In the genomic region with DNA sequence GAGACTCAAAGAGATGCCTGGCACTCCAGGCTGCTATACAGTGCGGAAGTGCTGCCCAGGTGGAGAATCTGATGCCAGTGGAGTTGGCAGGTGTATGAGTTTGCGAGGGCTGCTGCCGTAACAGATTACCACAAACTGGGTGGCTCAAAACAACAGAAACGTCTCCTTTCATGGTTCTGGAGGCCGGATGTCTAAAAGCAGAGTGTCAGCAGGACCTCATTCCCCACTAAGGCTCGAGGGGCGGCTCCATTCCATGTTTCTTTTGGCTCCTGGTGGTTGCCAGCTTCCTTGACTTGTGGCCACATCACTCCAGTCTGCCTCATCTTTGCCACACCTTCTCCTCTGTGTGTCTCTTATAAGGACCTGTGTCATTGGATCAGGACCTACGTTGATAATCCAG, we compare ENCODE assay signal across 19 cellular contexts. TPM values are rescaled to one million over a fixed set of nuclear protein-coding genes. Genes with fewer than 3 reads are reported as not detected.
DNase-seq lines count a peak whose midpoint lies in the region; ATAC-seq and TF ChIP-seq lines count a peak whose summit lies in the region.
"Had no signal": no experiment of that assay in that cellular context is flagged by ENCODE, and none has a peak within 500 bp of the region (broad histone marks: within the 10 kb centered on the region; RNA-seq: fewer than 3 reads in every experiment).

No MANE protein-coding gene starts in this region.

- H3K9me3 Mint-ChIP-seq in activated CD8-positive, alpha-beta T cell treated with anti-CD3 and anti-CD28 coated beads for 36 hours, result no peaks in the 10 kb centered on the region
- H3K9me3 Mint-ChIP-seq in activated CD8-positive, alpha-beta T cell treated with anti-CD3 and anti-CD28 coated beads, Interleukin-2, amount 10 ng/mL, durations not matched to agents 7 days and 5 days (ENCODE audit: insufficient read depth), result no peaks in the 10 kb centered on the region
- H3K9me3 Mint-ChIP-seq in CD4-positive, alpha-beta T cell, result no peaks in the 10 kb centered on the region
- no peaks in the 10 kb centered on the region for H3K9me3 Mint-ChIP-seq in activated CD4-positive, alpha-beta memory T cell treated with anti-CD3 and anti-CD28 coated beads for 36 hours
- H3K9me3 Mint-ChIP-seq: type B pancreatic cell had no signal

- H3K27ac Mint-ChIP-seq in activated CD8-positive, alpha-beta T cell treated with anti-CD3 and anti-CD28 coated beads for 36 hours, result peak overlapping the region; percentile 58
- no peak overlapping the region for H3K27ac Mint-ChIP-seq in activated CD8-positive, alpha-beta T cell treated with anti-CD3 and anti-CD28 coated beads, Interleukin-2, amount 10 ng/mL, durations not matched to agents 7 days and 5 days
- H3K27ac Mint-ChIP-seq in CD4-positive, alpha-beta T cell, result peak overlapping the region; percentile 77
- H3K27ac Mint-ChIP-seq in activated CD4-positive, alpha-beta memory T cell treated with anti-CD3 and anti-CD28 coated beads for 36 hours, result peak overlapping the region; percentile 30
- H3K27ac Mint-ChIP-seq: type B pancreatic cell had no signal

- H3K27me3 Mint-ChIP-seq in activated CD8-positive, alpha-beta T cell treated with anti-CD3 and anti-CD28 coated beads for 36 hours, result no peaks in the 10 kb centered on the region
- no peaks in the 10 kb centered on the region for H3K27me3 Mint-ChIP-seq in activated CD8-positive, alpha-beta T cell treated with anti-CD3 and anti-CD28 coated beads, Interleukin-2, amount 10 ng/mL, durations not matched to agents 7 days and 5 days (ENCODE audit: low read depth)
- no peaks in the 10 kb centered on the region for H3K27me3 Mint-ChIP-seq in CD4-positive, alpha-beta T cell
- no peaks in the 10 kb centered on the region for H3K27me3 Mint-ChIP-seq in activated CD4-positive, alpha-beta memory T cell treated with anti-CD3 and anti-CD28 coated beads for 36 hours

- POLR2A ChIA-PET in activated CD8-positive, alpha-beta T cell treated with anti-CD3 and anti-CD28 coated beads for 36 hours (lab: Charles Lee), result interaction anchor here (1.0 kb wide), 1 partner anchor 17 kb away, joined by 4 read pairs; no protein-coding TSS in a partner anchor
- POLR2A ChIA-PET in activated CD8-positive, alpha-beta T cell treated with anti-CD3 and anti-CD28 coated beads, Interleukin-2, amount 10 ng/mL, durations not matched to agents 7 days and 5 days (lab: Charles Lee), result interaction anchor here (0.6 kb wide), 1 partner anchor 116 kb away, joined by 3 read pairs; no protein-coding TSS in a partner anchor
- POLR2A ChIA-PET in CD4-positive, alpha-beta T cell (lab: Charles Lee), result no interaction called here
- POLR2A ChIA-PET in activated CD4-positive, alpha-beta memory T cell treated with anti-CD3 and anti-CD28 coated beads for 36 hours (lab: Charles Lee), result no interaction called here

- intact Hi-C loops in activated CD8-positive, alpha-beta T cell treated with anti-CD3 and anti-CD28 coated beads for 36 hours (cut with micrococcal nuclease), result no loop called here
- intact Hi-C loops in CD4-positive, alpha-beta T cell (cut with DNase I, micrococcal nuclease), result loop anchor here in 1 of 2 experiments (5.0 kb wide), 1 partner anchor 37 kb away; no protein-coding TSS in a partner anchor
- intact Hi-C loops in activated CD4-positive, alpha-beta memory T cell treated with anti-CD3 and anti-CD28 coated beads for 36 hours (cut with micrococcal nuclease), result no loop called here

- no peak for DNase-seq in activated CD8-positive, alpha-beta T cell treated with anti-CD3 and anti-CD28 coated beads for 36 hours
- no peak for DNase-seq in activated CD8-positive, alpha-beta T cell treated with anti-CD3 and anti-CD28 coated beads, Interleukin-2, amount 10 ng/mL, durations not matched to agents 7 days and 5 days
- no peak for DNase-seq in CD4-positive, alpha-beta T cell
- DNase-seq in activated CD4-positive, alpha-beta memory T cell treated with anti-CD3 and anti-CD28 coated beads for 36 hours, result peak; percentile 4
- DNase-seq in mesenteric fat pad (ENCODE audit: low spot score) (peak; percentile 41), NCI-H2227 (lab: John Stamatoyannopoulos, UW; ENCODE audit: unreplicated experiment) (no peak), retina (no peak), HCEC 1CT (no peak)
- DNase-seq: activated CD4-positive, alpha-beta T cell treated with anti-CD3 and anti-CD28 coated beads for 1 hour; Calu3; dermis blood vessel endothelial cell; DMS79 treated with DMSO at 0.1 percent for 48 hours; NCI-H2029; NCI-H526 treated with DMSO at 0.1 percent for 48 hours; SJCRH30 had no signal

- no peaks in the 10 kb centered on the region for H3K9me3 ChIP-seq in CD4-positive, alpha-beta T cell (ENCODE audit: control insufficient read depth, low read length)
- H3K9me3 ChIP-seq: HAP-1, Peyer's patch, SJCRH30 had no signal

- H3K27ac ChIP-seq in CD4-positive, alpha-beta T cell (ENCODE audit: low read depth, low read length), result no peak overlapping the region
- H3K27ac ChIP-seq: Peyer's patch had no signal

- CTCF ChIA-PET in activated CD8-positive, alpha-beta T cell treated with anti-CD3 and anti-CD28 coated beads for 36 hours (lab: Charles Lee), result interaction anchor here (1.0 to 1.6 kb wide), 3 partner anchors 8 to 40 kb away, joined by 3 to 4 read pairs (median 3); no protein-coding TSS in a partner anchor
- CTCF ChIA-PET in activated CD8-positive, alpha-beta T cell treated with anti-CD3 and anti-CD28 coated beads, Interleukin-2, amount 10 ng/mL, durations not matched to agents 7 days and 5 days (lab: Charles Lee), result interaction anchor here (14.2 kb wide), 1 partner anchor 38 kb away, joined by 334 read pairs; no protein-coding TSS in a partner anchor
- CTCF ChIA-PET in CD4-positive, alpha-beta T cell (lab: Charles Lee), result interaction anchor here (3.7 to 6.3 kb wide), 2 partner anchors 38 to 47 kb away, joined by 25 to 76 read pairs; no protein-coding TSS in a partner anchor
- CTCF ChIA-PET in activated CD4-positive, alpha-beta memory T cell treated with anti-CD3 and anti-CD28 coated beads for 36 hours (lab: Charles Lee), result no interaction called here

- peaks cover 93% of the 10 kb centered on the region for H3K4me1 Mint-ChIP-seq in activated CD8-positive, alpha-beta T cell treated with anti-CD3 and anti-CD28 coated beads for 36 hours (ENCODE audit: low read depth)
- peaks cover 94% of the 10 kb centered on the region for H3K4me1 Mint-ChIP-seq in activated CD8-positive, alpha-beta T cell treated with anti-CD3 and anti-CD28 coated beads, Interleukin-2, amount 10 ng/mL, durations not matched to agents 7 days and 5 days (ENCODE audit: low read depth)
- H3K4me1 Mint-ChIP-seq in CD4-positive, alpha-beta T cell (ENCODE audit: low read depth), result peaks cover 87% of the 10 kb centered on the region
- peaks cover 91% of the 10 kb centered on the region for H3K4me1 Mint-ChIP-seq in activated CD4-positive, alpha-beta memory T cell treated with anti-CD3 and anti-CD28 coated beads for 36 hours (ENCODE audit: low read depth)

- no peak for ATAC-seq in activated CD8-positive, alpha-beta T cell treated with anti-CD3 and anti-CD28 coated beads for 36 hours
- no peak for ATAC-seq in activated CD8-positive, alpha-beta T cell treated with anti-CD3 and anti-CD28 coated beads, Interleukin-2, amount 10 ng/mL, durations not matched to agents 7 days and 5 days
- ATAC-seq in CD4-positive, alpha-beta T cell (ENCODE audit: poor library complexity), result no peak

- H3K4me3 Mint-ChIP-seq in activated CD8-positive, alpha-beta T cell treated with anti-CD3 and anti-CD28 coated beads for 36 hours, result no peak overlapping the region
- no peak overlapping the region for H3K4me3 Mint-ChIP-seq in activated CD8-positive, alpha-beta T cell treated with anti-CD3 and anti-CD28 coated beads, Interleukin-2, amount 10 ng/mL, durations not matched to agents 7 days and 5 days
- H3K4me3 Mint-ChIP-seq in CD4-positive, alpha-beta T cell, result no peak overlapping the region
- H3K4me3 Mint-ChIP-seq in activated CD4-positive, alpha-beta memory T cell treated with anti-CD3 and anti-CD28 coated beads for 36 hours, result no peak overlapping the region
- H3K4me3 Mint-ChIP-seq: type B pancreatic cell had no signal

- TF ChIP-seq CTCF in activated CD8-positive, alpha-beta T cell treated with anti-CD3 and anti-CD28 coated beads for 36 hours (IDR thresholded peaks at IDR 0.05), result no peak
- TF ChIP-seq CTCF in CD4-positive, alpha-beta T cell (IDR thresholded peaks at IDR 0.05), result no peak

- H3K36me3 Mint-ChIP-seq in activated CD8-positive, alpha-beta T cell treated with anti-CD3 and anti-CD28 coated beads for 36 hours (ENCODE audit: low read depth), result peaks cover 69% of the 10 kb centered on the region
- peaks cover 82% of the 10 kb centered on the region for H3K36me3 Mint-ChIP-seq in activated CD8-positive, alpha-beta T cell treated with anti-CD3 and anti-CD28 coated beads, Interleukin-2, amount 10 ng/mL, durations not matched to agents 7 days and 5 days (ENCODE audit: low read depth)
- peaks cover 78% of the 10 kb centered on the region for H3K36me3 Mint-ChIP-seq in CD4-positive, alpha-beta T cell (ENCODE audit: low read depth)
- H3K36me3 Mint-ChIP-seq in activated CD4-positive, alpha-beta memory T cell treated with anti-CD3 and anti-CD28 coated beads for 36 hours, result peaks cover 25% of the 10 kb centered on the region
- H3K36me3 Mint-ChIP-seq: type B pancreatic cell had no signal

- no peaks in the 10 kb centered on the region for H3K27me3 ChIP-seq in CD4-positive, alpha-beta T cell (ENCODE audit: control insufficient read depth, insufficient read depth, low read length)
- H3K27me3 ChIP-seq: Peyer's patch, SJCRH30 had no signal

RNA-seq across cellular contexts. Expression of a gene that starts 10.0 kb away (rescaled TPM):
- 10 to 100 TPM; 66.4 to 67.9 TPM for total RNA-seq in activated CD8-positive, alpha-beta T cell treated with anti-CD3 and anti-CD28 coated beads for 36 hours
- 100 to 1,000 TPM; 143 to 145 TPM for total RNA-seq in activated CD8-positive, alpha-beta T cell treated with anti-CD3 and anti-CD28 coated beads, Interleukin-2, amount 10 ng/mL, durations not matched to agents 7 days and 5 days
- total RNA-seq in CD4-positive, alpha-beta T cell, result 10 to 100 TPM; 42.3 to 44.6 TPM
- 10 to 100 TPM; 61.7 to 65.8 TPM for total RNA-seq in activated CD4-positive, alpha-beta memory T cell treated with anti-CD3 and anti-CD28 coated beads for 36 hours
- total RNA-seq in mesenteric fat pad, result 12.7 TPM
- total RNA-seq: Calu3, HT-29 had no signal

Comparison
In these comparisons a context has a peak if more than half of its experiments do, and no peak if none do; other contexts are left out.
1. DNase-seq: peak in activated CD4-positive, alpha-beta memory T cell treated with anti-CD3 and anti-CD28 coated beads for 36 hours (single experiment) and mesenteric fat pad (single experiment); none in activated CD8-positive, alpha-beta T cell treated with anti-CD3 and anti-CD28 coated beads for 36 hours (single experiment), activated CD8-positive, alpha-beta T cell treated with anti-CD3 and anti-CD28 coated beads, Interleukin-2, amount 10 ng/mL, durations not matched to agents 7 days and 5 days (single experiment), CD4-positive, alpha-beta T cell (0 of 10), NCI-H2227 (single experiment), retina (single experiment) and HCEC 1CT (single experiment).
2. POLR2A ChIA-PET loops: an anchor here in activated CD8-positive, alpha-beta T cell treated with anti-CD3 and anti-CD28 coated beads for 36 hours (1.0 kb wide) and activated CD8-positive, alpha-beta T cell treated with anti-CD3 and anti-CD28 coated beads, Interleukin-2, amount 10 ng/mL, durations not matched to agents 7 days and 5 days (0.6 kb wide); none called in CD4-positive, alpha-beta T cell and activated CD4-positive, alpha-beta memory T cell treated with anti-CD3 and anti-CD28 coated beads for 36 hours.